In the genomic region with DNA sequence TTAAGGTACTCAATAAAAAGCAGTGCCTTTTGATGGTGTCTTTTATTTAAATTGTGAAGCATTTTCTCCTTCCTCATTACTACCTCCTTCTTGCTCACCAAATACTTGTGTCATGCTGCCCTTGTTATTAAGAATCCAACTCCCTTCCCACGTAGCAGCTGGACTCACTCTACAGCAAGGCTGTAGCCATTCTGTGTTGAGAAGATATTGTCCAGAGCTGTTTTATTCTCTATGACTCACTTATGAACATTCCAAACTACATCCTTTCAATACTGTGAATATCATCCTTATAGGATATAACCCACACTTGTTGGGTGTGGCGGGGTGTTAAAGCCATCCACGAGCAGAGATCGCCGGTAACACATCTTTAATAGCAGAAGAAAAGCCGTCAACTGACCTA, we compare ENCODE assay signal across 13 cellular contexts.
"Had no signal": no experiment of that assay in that cellular context is flagged by ENCODE, and none has a peak within 500 bp of the region (broad histone marks: within the 10 kb centered on the region; RNA-seq: fewer than 3 reads in every experiment).

No MANE protein-coding gene starts in this region.

- H3K27me3 ChIP-seq: neural progenitor cell, pancreas, tibial nerve had no signal

- H3K9ac ChIP-seq: neural progenitor cell had no signal

- H3K9me3 ChIP-seq: pancreas, tibial nerve had no signal

- ATAC-seq: activated T-cell treated with anti-CD3 and anti-CD28 coated beads, Interleukin-2, amount 50 U/mL, for 72 hours; effector memory CD8-positive, alpha-beta T cell had no signal

- H3K4me1 ChIP-seq: neural progenitor cell, pancreas, tibial nerve had no signal

- H3K4me3 ChIP-seq: neural progenitor cell, pancreas, tibial nerve had no signal

- H3K4me2 ChIP-seq: neural progenitor cell had no signal

- H3K36me3 ChIP-seq: neural progenitor cell, pancreas, tibial nerve had no signal

- H3K27ac ChIP-seq: neural progenitor cell, pancreas, tibial nerve had no signal

- DNase-seq: activated CD4-positive, alpha-beta T cell treated with anti-CD3 and anti-CD28 coated beads, Interleukin-2, amount 10 ng/mL, durations not matched to agents 7 days and 5 days; activated CD8-positive, alpha-beta memory T cell treated with anti-CD3 and anti-CD28 coated beads, Interleukin-2, amount 50 U/mL, for 48 hours; activated gamma-delta T cell; activated T-cell treated with anti-CD3 and anti-CD28 coated beads, Interleukin-2, amount 50 U/mL, for 72 hours; anterior cingulate cortex; dermis blood vessel endothelial cell; effector memory CD8-positive, alpha-beta T cell; kidney glomerular epithelial cell; pancreas; stimulated activated CD4-positive, alpha-beta T cell treated with anti-CD3 and anti-CD28 coated beads, Interleukin-4, amount 100 ng/mL, for 24 hours; stimulated activated naive CD4-positive, alpha-beta T cell had no signal
